Comparison of ENCODE assay signal across 8 cellular contexts in genomic region chr1:154944422-154945159, GRCh38. TPM values are rescaled to one million over a fixed set of nuclear protein-coding genes. Genes with fewer than 3 reads are reported as not detected.
A peak's percentile ranks its signal among the peaks of the same experiment; 100 is the strongest.
DNase-seq lines count a peak whose midpoint lies in the region; ATAC-seq and TF ChIP-seq lines count a peak whose summit lies in the region.

No MANE protein-coding gene starts in this region.

- peak overlapping the region; percentile 44 for H3K4me2 ChIP-seq in hepatocyte

- 0 out of 2 replicates have a peak overlapping the region, but pooled peaks have one; percentile 7 for H3K27ac ChIP-seq in WERI-Rb-1
- peak overlapping the region; percentile 93 for H3K27ac ChIP-seq in hepatocyte
- H3K27ac ChIP-seq in stomach smooth muscle (ENCODE audit: low read length), result peak overlapping the region; percentile 31

- no peaks in the 10 kb centered on the region for H3K9me2 ChIP-seq in hepatocyte (replicated peaks; ENCODE audit: insufficient read depth)

- no peaks in the 10 kb centered on the region for H3K79me2 ChIP-seq in hepatocyte

- H3K27ac Mint-ChIP-seq in T-helper 2 cell treated with Interferon-gamma antibody and Interleukin-4, amounts not matched to agents 5 μg/mL and 100 μg/mL, for 36 hours, result peak overlapping the region; percentile 92

- peaks cover 46% of the 10 kb centered on the region for H3K4me1 Mint-ChIP-seq in T-helper 2 cell treated with Interferon-gamma antibody and Interleukin-4, amounts not matched to agents 5 μg/mL and 100 μg/mL, for 36 hours (ENCODE audit: low read depth)

- WGBS in hepatocyte (ENCODE audit: low lambda C conversion rate, missing lambda C conversion rate), result 50% methylated on average over 9 of the region's 9 CpGs

- TF ChIP-seq CTCF in WERI-Rb-1 (IDR thresholded peaks at IDR 0.05; ENCODE audit: low read depth, low read length), result no peak
- TF ChIP-seq CTCF in hepatocyte (IDR thresholded peaks at IDR 0.05; ENCODE audit: poor library complexity), result no peak

- H3K9me3 Mint-ChIP-seq in T-helper 2 cell treated with Interferon-gamma antibody and Interleukin-4, amounts not matched to agents 5 μg/mL and 100 μg/mL, for 36 hours, result no peaks in the 10 kb centered on the region

- DNase-seq in T-helper 2 cell treated with Interferon-gamma antibody and Interleukin-4, amounts not matched to agents 5 μg/mL and 100 μg/mL, for 36 hours (ENCODE audit: low spot score), result no peak
- DNase-seq in T-helper 2 cell (no peak), WERI-Rb-1 (no peak), hepatocyte (ENCODE audit: low spot score) (peak; percentile 78), NCI-H2107 treated with DMSO at 0.1 percent for 48 hours (lab: John Stamatoyannopoulos, UW; ENCODE audit: unreplicated experiment) (no peak)

- H3K27me3 Mint-ChIP-seq in T-helper 2 cell treated with Interferon-gamma antibody and Interleukin-4, amounts not matched to agents 5 μg/mL and 100 μg/mL, for 36 hours (ENCODE audit: low read depth), result no peaks in the 10 kb centered on the region

- H3K9ac ChIP-seq in stomach smooth muscle (ENCODE audit: low read length in 2 of 2), result no peak overlapping the region

- H4K20me1 ChIP-seq in hepatocyte (ENCODE audit: insufficient read depth, poor library complexity, severe bottlenecking), result no peaks in the 10 kb centered on the region

- ATAC-seq in GM19463 (IDR thresholded peaks at IDR 0.05; ENCODE audit: unreplicated experiment), result no peak
- ATAC-seq in HG02763 (IDR thresholded peaks at IDR 0.05; ENCODE audit: unreplicated experiment), result no peak

- H3K4me3 Mint-ChIP-seq in T-helper 2 cell treated with Interferon-gamma antibody and Interleukin-4, amounts not matched to agents 5 μg/mL and 100 μg/mL, for 36 hours, result no peak overlapping the region

- H3K4me3 ChIP-seq in WERI-Rb-1 (ENCODE audit: low read depth, low read length), result no peak overlapping the region
- H3K4me3 ChIP-seq in hepatocyte, result no peak overlapping the region
- H3K4me3 ChIP-seq in stomach smooth muscle (ENCODE audit: low read length in 2 of 2), result no peak overlapping the region

- H2AFZ ChIP-seq in hepatocyte, result no peak overlapping the region

- H3K36me3 ChIP-seq in WERI-Rb-1, result peaks cover 49% of the 10 kb centered on the region
- H3K36me3 ChIP-seq in hepatocyte (replicated peaks; ENCODE audit: insufficient read depth, low read depth), result no peaks in the 10 kb centered on the region
- peaks cover 16 to 33% of the 10 kb centered on the region in 2 donors for H3K36me3 ChIP-seq in stomach smooth muscle (ENCODE audit: control insufficient read depth in 2 of 2, insufficient read depth in 2 of 2, low read length in 2 of 2)

- peaks cover 28% of the 10 kb centered on the region for H3K36me3 Mint-ChIP-seq in T-helper 2 cell treated with Interferon-gamma antibody and Interleukin-4, amounts not matched to agents 5 μg/mL and 100 μg/mL, for 36 hours (ENCODE audit: low read depth)

- no peaks in the 10 kb centered on the region for H3K27me3 ChIP-seq in WERI-Rb-1 (ENCODE audit: insufficient read depth, low read depth, severe bottlenecking)
- H3K27me3 ChIP-seq in hepatocyte, result no peaks in the 10 kb centered on the region
- no peaks in the 10 kb centered on the region for H3K27me3 ChIP-seq in stomach smooth muscle (ENCODE audit: control insufficient read depth in 1 of 2, insufficient read depth in 2 of 2, low read length in 2 of 2)

- H3K4me1 ChIP-seq in hepatocyte (ENCODE audit: insufficient read depth) (peaks cover 20% of the 10 kb centered on the region), stomach smooth muscle (ENCODE audit: control insufficient read depth, insufficient read depth, low read length) (peaks cover 23% of the 10 kb centered on the region)

- H3K9me3 ChIP-seq in WERI-Rb-1 (ENCODE audit: severe bottlenecking) (no peaks in the 10 kb centered on the region), hepatocyte (ENCODE audit: low read depth) (no peaks in the 10 kb centered on the region), stomach smooth muscle (ENCODE audit: control insufficient read depth in 2 of 2, low read length in 2 of 2) (no peaks in the 10 kb centered on the region)

RNA-seq across cellular contexts. Expression of gene PMVK, which starts 8.1 kb away (rescaled TPM):
- total RNA-seq in hepatocyte, result 12.5 and 18.5 TPM in 2 replicates
- polyA plus RNA-seq in hepatocyte, result 53.5 and 59.2 TPM in 2 replicates

RNA-seq across cellular contexts. Expression of gene PBXIP1, which starts 11.3 kb away (rescaled TPM):
- 52.4 and 53.0 TPM in 2 replicates for total RNA-seq in hepatocyte
- polyA plus RNA-seq in hepatocyte, result 61.0 and 65.5 TPM in 2 replicates

RNA-seq across cellular contexts. Expression of gene PYGO2, which starts 17.0 kb away (rescaled TPM):
- total RNA-seq in hepatocyte, result 20.2 and 21.8 TPM in 2 replicates
- polyA plus RNA-seq in hepatocyte, result 22.3 and 28.3 TPM in 2 replicates

RNA-seq across cellular contexts. Expression of gene SHC1, which starts 26.0 kb away (rescaled TPM):
- total RNA-seq in hepatocyte, result 81.8 and 95.6 TPM in 2 replicates
- polyA plus RNA-seq in hepatocyte, result 107 and 120 TPM in 2 replicates

RNA-seq across cellular contexts. Expression of gene CKS1B, which starts 29.9 kb away (rescaled TPM):
- total RNA-seq in hepatocyte, result 40.4 and 41.5 TPM in 2 replicates
- polyA plus RNA-seq in hepatocyte, result 91.3 and 102 TPM in 2 replicates

Comparison
In these comparisons a context has a peak if more than half of its experiments do, and no peak if none do; other contexts are left out.
1. H3K27ac ChIP-seq: peak in every context shown above with its lines; median percentile 93 in hepatocyte; 31 in stomach smooth muscle; 7 in WERI-Rb-1.